Comparison of ENCODE assay signal across 1 cellular context in the genomic region with DNA sequence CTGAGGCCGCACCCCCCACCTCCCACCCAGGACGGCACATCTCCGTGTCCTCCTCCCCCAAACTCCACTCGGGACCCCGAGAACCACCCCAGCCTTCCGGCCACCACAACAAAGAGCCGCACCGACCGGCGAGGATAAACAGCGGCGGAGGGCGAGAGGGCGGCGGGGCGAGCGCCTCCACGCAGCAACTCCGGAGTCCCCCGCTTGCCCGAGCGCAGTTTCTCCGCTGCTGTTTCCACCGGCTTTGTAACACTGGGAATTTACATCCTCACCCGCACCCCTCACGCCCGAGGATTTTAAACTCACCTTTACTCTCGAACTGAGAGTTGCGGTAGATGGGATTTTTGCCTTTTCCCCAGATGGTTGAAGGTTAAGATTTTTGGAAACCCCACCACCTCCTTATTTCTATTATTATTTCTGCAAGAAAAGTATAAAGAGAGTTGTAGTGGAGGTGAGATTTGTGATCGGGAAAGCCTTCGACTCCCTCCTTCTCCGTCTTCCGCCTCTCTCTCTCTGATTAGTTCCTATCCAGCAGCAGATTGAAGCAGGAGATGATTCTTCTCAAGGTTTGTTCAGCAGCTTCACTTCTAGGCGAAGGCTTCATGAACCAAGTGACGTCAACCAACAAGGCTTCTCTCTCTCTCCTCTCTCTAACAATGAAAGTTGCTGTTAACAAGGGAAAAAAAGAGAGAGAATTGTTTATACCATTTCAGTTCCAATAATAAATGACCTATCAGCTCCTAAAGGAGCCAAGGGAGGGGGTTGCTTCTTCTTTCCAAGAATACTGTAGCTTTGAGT.
TF ChIP-seq lines count a peak whose summit lies in the region.

A gene with protein sequence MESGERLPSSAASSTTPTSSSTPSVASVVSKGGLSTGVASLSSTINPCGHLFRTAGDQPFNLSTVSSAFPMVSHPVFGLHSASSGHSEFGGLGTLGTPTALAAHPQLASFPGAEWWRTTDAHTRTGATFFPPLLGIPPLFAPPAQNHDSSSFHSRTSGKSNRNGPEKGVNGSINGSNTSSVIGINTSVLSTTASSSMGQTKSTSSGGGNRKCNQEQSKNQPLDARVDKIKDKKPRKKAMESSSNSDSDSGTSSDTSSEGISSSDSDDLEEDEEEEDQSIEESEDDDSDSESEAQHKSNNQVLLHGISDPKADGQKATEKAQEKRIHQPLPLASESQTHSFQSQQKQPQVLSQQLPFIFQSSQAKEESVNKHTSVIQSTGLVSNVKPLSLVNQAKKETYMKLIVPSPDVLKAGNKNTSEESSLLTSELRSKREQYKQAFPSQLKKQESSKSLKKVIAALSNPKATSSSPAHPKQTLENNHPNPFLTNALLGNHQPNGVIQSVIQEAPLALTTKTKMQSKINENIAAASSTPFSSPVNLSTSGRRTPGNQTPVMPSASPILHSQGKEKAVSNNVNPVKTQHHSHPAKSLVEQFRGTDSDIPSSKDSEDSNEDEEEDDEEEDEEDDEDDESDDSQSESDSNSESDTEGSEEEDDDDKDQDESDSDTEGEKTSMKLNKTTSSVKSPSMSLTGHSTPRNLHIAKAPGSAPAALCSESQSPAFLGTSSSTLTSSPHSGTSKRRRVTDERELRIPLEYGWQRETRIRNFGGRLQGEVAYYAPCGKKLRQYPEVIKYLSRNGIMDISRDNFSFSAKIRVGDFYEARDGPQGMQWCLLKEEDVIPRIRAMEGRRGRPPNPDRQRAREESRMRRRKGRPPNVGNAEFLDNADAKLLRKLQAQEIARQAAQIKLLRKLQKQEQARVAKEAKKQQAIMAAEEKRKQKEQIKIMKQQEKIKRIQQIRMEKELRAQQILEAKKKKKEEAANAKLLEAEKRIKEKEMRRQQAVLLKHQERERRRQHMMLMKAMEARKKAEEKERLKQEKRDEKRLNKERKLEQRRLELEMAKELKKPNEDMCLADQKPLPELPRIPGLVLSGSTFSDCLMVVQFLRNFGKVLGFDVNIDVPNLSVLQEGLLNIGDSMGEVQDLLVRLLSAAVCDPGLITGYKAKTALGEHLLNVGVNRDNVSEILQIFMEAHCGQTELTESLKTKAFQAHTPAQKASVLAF (N-terminal part only) (minus strand): TSS at position 613 of the 798 bp plus-strand sequence. CDS start 137,829 bp downstream, outside the sequence.

TF ChIP-seq in K562, 482 proteins besides CTCF, POLR2A, EP300 and RAD21 (continued from another document):
- TF ChIP-seq, protein P1, sequence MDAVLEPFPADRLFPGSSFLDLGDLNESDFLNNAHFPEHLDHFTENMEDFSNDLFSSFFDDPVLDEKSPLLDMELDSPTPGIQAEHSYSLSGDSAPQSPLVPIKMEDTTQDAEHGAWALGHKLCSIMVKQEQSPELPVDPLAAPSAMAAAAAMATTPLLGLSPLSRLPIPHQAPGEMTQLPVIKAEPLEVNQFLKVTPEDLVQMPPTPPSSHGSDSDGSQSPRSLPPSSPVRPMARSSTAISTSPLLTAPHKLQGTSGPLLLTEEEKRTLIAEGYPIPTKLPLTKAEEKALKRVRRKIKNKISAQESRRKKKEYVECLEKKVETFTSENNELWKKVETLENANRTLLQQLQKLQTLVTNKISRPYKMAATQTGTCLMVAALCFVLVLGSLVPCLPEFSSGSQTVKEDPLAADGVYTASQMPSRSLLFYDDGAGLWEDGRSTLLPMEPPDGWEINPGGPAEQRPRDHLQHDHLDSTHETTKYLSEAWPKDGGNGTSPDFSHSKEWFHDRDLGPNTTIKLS (IDR thresholded peaks at IDR 0.05; ENCODE audit: borderline replicate concordance, low read depth) = 0 out of 2 replicates have a peak, but pooled peaks have one; percentile 40
- TF ChIP-seq ZNF24 (IDR thresholded peaks at IDR 0.05) = 0 out of 2 replicates have a peak, but pooled peaks have one; percentile 5
- TF ChIP-seq, protein P2, sequence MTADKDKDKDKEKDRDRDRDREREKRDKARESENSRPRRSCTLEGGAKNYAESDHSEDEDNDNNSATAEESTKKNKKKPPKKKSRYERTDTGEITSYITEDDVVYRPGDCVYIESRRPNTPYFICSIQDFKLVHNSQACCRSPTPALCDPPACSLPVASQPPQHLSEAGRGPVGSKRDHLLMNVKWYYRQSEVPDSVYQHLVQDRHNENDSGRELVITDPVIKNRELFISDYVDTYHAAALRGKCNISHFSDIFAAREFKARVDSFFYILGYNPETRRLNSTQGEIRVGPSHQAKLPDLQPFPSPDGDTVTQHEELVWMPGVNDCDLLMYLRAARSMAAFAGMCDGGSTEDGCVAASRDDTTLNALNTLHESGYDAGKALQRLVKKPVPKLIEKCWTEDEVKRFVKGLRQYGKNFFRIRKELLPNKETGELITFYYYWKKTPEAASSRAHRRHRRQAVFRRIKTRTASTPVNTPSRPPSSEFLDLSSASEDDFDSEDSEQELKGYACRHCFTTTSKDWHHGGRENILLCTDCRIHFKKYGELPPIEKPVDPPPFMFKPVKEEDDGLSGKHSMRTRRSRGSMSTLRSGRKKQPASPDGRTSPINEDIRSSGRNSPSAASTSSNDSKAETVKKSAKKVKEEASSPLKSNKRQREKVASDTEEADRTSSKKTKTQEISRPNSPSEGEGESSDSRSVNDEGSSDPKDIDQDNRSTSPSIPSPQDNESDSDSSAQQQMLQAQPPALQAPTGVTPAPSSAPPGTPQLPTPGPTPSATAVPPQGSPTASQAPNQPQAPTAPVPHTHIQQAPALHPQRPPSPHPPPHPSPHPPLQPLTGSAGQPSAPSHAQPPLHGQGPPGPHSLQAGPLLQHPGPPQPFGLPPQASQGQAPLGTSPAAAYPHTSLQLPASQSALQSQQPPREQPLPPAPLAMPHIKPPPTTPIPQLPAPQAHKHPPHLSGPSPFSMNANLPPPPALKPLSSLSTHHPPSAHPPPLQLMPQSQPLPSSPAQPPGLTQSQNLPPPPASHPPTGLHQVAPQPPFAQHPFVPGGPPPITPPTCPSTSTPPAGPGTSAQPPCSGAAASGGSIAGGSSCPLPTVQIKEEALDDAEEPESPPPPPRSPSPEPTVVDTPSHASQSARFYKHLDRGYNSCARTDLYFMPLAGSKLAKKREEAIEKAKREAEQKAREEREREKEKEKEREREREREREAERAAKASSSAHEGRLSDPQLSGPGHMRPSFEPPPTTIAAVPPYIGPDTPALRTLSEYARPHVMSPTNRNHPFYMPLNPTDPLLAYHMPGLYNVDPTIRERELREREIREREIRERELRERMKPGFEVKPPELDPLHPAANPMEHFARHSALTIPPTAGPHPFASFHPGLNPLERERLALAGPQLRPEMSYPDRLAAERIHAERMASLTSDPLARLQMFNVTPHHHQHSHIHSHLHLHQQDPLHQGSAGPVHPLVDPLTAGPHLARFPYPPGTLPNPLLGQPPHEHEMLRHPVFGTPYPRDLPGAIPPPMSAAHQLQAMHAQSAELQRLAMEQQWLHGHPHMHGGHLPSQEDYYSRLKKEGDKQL (CRISPR knock-in tag; IDR thresholded peaks at IDR 0.05; ENCODE audit: borderline replicate concordance) = no peak
- peak in 1 of 2 experiments; percentile 50; a peak in 2 of 4 replicates for TF ChIP-seq FOXK2 (conservative IDR thresholded peaks at IDR 0.05 in 1 of 2, IDR thresholded peaks at IDR 0.05 in 1 of 2; ENCODE audit: low read depth in 2 of 2)
- TF ChIP-seq ZNF311 (CRISPR knock-in tag; IDR thresholded peaks at IDR 0.05) = no peak
- TF ChIP-seq GTF2F1 (IDR thresholded peaks at IDR 0.05; ENCODE audit: low read depth, low read length) = no peak
- TF ChIP-seq, protein P3, sequence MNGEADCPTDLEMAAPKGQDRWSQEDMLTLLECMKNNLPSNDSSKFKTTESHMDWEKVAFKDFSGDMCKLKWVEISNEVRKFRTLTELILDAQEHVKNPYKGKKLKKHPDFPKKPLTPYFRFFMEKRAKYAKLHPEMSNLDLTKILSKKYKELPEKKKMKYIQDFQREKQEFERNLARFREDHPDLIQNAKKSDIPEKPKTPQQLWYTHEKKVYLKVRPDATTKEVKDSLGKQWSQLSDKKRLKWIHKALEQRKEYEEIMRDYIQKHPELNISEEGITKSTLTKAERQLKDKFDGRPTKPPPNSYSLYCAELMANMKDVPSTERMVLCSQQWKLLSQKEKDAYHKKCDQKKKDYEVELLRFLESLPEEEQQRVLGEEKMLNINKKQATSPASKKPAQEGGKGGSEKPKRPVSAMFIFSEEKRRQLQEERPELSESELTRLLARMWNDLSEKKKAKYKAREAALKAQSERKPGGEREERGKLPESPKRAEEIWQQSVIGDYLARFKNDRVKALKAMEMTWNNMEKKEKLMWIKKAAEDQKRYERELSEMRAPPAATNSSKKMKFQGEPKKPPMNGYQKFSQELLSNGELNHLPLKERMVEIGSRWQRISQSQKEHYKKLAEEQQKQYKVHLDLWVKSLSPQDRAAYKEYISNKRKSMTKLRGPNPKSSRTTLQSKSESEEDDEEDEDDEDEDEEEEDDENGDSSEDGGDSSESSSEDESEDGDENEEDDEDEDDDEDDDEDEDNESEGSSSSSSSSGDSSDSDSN (IDR thresholded peaks at IDR 0.05; ENCODE audit: borderline replicate concordance in 1 of 2, low read depth in 2 of 2, low read length in 2 of 2) = peak; percentile 22 to 27; a peak in 1 of 4 replicates
- TF ChIP-seq, protein P4, sequence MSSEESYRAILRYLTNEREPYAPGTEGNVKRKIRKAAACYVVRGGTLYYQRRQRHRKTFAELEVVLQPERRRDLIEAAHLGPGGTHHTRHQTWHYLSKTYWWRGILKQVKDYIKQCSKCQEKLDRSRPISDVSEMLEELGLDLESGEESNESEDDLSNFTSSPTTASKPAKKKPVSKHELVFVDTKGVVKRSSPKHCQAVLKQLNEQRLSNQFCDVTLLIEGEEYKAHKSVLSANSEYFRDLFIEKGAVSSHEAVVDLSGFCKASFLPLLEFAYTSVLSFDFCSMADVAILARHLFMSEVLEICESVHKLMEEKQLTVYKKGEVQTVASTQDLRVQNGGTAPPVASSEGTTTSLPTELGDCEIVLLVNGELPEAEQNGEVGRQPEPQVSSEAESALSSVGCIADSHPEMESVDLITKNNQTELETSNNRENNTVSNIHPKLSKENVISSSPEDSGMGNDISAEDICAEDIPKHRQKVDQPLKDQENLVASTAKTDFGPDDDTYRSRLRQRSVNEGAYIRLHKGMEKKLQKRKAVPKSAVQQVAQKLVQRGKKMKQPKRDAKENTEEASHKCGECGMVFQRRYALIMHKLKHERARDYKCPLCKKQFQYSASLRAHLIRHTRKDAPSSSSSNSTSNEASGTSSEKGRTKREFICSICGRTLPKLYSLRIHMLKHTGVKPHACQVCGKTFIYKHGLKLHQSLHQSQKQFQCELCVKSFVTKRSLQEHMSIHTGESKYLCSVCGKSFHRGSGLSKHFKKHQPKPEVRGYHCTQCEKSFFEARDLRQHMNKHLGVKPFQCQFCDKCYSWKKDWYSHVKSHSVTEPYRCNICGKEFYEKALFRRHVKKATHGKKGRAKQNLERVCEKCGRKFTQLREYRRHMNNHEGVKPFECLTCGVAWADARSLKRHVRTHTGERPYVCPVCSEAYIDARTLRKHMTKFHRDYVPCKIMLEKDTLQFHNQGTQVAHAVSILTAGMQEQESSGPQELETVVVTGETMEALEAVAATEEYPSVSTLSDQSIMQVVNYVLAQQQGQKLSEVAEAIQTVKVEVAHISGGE (CRISPR knock-in tag; IDR thresholded peaks at IDR 0.05) = no peak; a peak in 1 of 6 replicates
- 0 out of 2 replicates have a peak, but pooled peaks have one; percentile 15 for TF ChIP-seq NBN (IDR thresholded peaks at IDR 0.05; ENCODE audit: low read depth)
- TF ChIP-seq POLR2B (IDR thresholded peaks at IDR 0.05; ENCODE audit: low read depth, partially characterized antibody) = no peak
- TF ChIP-seq NR2C2 (CRISPR knock-in tag; IDR thresholded peaks at IDR 0.05) = no peak
- TF ChIP-seq NR2C2 (tag; IDR thresholded peaks at IDR 0.05) = peak; percentile 23; the same call in 1 of the 2 replicates
